29 cellular contexts compared by ENCODE assay signal in the genomic region with DNA sequence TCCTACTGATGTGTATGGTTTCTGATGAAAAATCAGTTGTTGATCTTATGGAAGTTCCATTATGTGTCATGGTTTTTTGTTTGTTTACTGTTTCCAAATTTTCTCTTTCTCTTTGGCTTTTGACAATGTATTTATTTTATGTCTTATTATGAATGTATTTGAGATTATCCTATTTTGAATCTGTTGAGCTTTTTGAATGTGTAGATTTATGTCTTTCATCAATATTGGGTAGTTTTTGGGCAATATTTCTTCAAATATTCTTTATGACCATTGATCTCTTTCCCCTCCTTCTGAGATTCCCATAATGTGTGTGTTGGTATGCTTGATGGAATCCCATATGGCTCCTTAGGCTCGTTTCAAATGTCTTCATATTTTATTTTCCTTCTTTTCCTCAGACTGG.
"Had no signal": no experiment of that assay in that cellular context is flagged by ENCODE, and none has a peak within 500 bp of the region (broad histone marks: within the 10 kb centered on the region; RNA-seq: fewer than 3 reads in every experiment).

No MANE protein-coding gene starts in this region.

- H3K27me3 ChIP-seq: suprapubic skin, testis, thyroid gland, tibial artery, tibial nerve, transverse colon, upper lobe of left lung, upper lobe of right lung, uterus, vagina had no signal

- H3K9me3 Mint-ChIP-seq: stimulated activated naive CD8-positive, alpha-beta T cell treated with anti-CD3 and anti-CD28 coated beads, Interleukin-15, amount 100 ng/mL, for 72 hours had no signal

- H3K9me3 ChIP-seq: suprapubic skin, testis, thoracic aorta, thyroid gland, transverse colon, upper lobe of right lung, vagina had no signal

- H3K27ac ChIP-seq: stomach, suprapubic skin, testis, thoracic aorta, thyroid gland, tibial artery, tibial nerve, transverse colon, upper lobe of left lung, upper lobe of right lung, uterus, vagina had no signal

- ATAC-seq: stimulated activated effector memory CD8-positive, alpha-beta T cell treated with anti-CD3 and anti-CD28 coated beads, Interleukin-12 subunit alpha, Interleukin-12 subunit beta, amount 100 ng/mL, for 72 hours; stimulated activated memory B cell treated with anti-CD40 and anti-IgM and Interleukin-4, amounts not matched to agents 10 μg/mL and 1 μg/mL and 100 μg/mL, for 72 hours; stimulated activated naive B cell treated with anti-CD40 and anti-IgM and Interleukin-4, amounts not matched to agents 10 μg/mL and 1 μg/mL and 100 μg/mL, for 72 hours; stimulated activated naive CD8-positive, alpha-beta T cell treated with anti-CD3 and anti-CD28 coated beads, Interleukin-15, amount 100 ng/mL, for 72 hours; stimulated activated naive CD8-positive, alpha-beta T cell treated with anti-CD3 and anti-CD28 coated beads, Interleukin-15, Interleukin-2, amounts not matched to agents 100 U/mL and 50 U/mL, for 24 hours; upper lobe of right lung had no signal

- H3K36me3 Mint-ChIP-seq: stimulated activated effector memory CD8-positive, alpha-beta T cell treated with anti-CD3 and anti-CD28 coated beads, Interleukin-12 subunit alpha, Interleukin-12 subunit beta, amount 100 ng/mL, for 72 hours; stimulated activated memory B cell treated with anti-CD40 and anti-IgM and Interleukin-4, amounts not matched to agents 10 μg/mL and 1 μg/mL and 100 μg/mL, for 72 hours; stimulated activated naive B cell treated with anti-CD40 and anti-IgM and Interleukin-4, amounts not matched to agents 10 μg/mL and 1 μg/mL and 100 μg/mL, for 72 hours; type B pancreatic cell had no signal

- FAIRE-seq: urothelium cell line had no signal

- DNase-seq: stimulated activated CD4-positive, alpha-beta T cell treated with anti-CD3 and anti-CD28 coated beads, Interleukin-2, amount 100 ng/mL, for 48 hours; stimulated activated CD4-positive, alpha-beta T cell treated with anti-CD3 and anti-CD28 coated beads, Interleukin-4, amount 100 ng/mL, for 1 hour; stimulated activated CD4-positive, alpha-beta T cell treated with anti-CD3 and anti-CD28 coated beads, Interleukin-4, amount 100 ng/mL, for 24 hours; stimulated activated CD4-positive, alpha-beta T cell treated with anti-CD3 and anti-CD28 coated beads, Interleukin-4, amount 100 ng/mL, for 4 hours; stimulated activated CD8-positive, alpha-beta memory T cell treated with anti-CD3 and anti-CD28 coated beads, Interleukin-4, amount 100 ng/mL, for 48 hours; stimulated activated naive B cell treated with anti-CD40 and anti-IgM and Interleukin-4, amounts not matched to agents 10 μg/mL and 1 μg/mL and 100 μg/mL, for 72 hours; stimulated activated naive CD4-positive, alpha-beta T cell; stimulated activated naive CD4-positive, alpha-beta T cell treated with Interleukin-2 at 50 U/mL for 16 hours; stimulated activated naive CD8-positive, alpha-beta T cell treated with anti-CD3 and anti-CD28 coated beads, Interleukin-15, amount 100 ng/mL, for 72 hours; stimulated activated naive CD8-positive, alpha-beta T cell treated with anti-CD3 and anti-CD28 coated beads, Interleukin-15, Interleukin-2, amounts not matched to agents 100 U/mL and 50 U/mL, for 24 hours; stomach; substantia nigra; testis; thyroid gland; tibial artery; transverse colon; trophoblast cell; upper lobe of left lung; upper lobe of right lung; uterus had no signal

- H3K4me3 ChIP-seq: stomach, suprapubic skin, testis, thoracic aorta, thyroid gland, tibial artery, tibial nerve, transverse colon, upper lobe of left lung, upper lobe of right lung, uterus, vagina had no signal

- H3K27me3 Mint-ChIP-seq: stimulated activated memory B cell treated with anti-CD40 and anti-IgM and Interleukin-4, amounts not matched to agents 10 μg/mL and 1 μg/mL and 100 μg/mL, for 72 hours; stimulated activated naive CD8-positive, alpha-beta T cell treated with anti-CD3 and anti-CD28 coated beads, Interleukin-15, amount 100 ng/mL, for 72 hours; stimulated activated naive CD8-positive, alpha-beta T cell treated with anti-CD3 and anti-CD28 coated beads, Interleukin-15, Interleukin-2, amounts not matched to agents 100 ng/mL and 50 ng/mL, for 24 hours; type B pancreatic cell had no signal

- H3K36me3 ChIP-seq: stomach, suprapubic skin, thoracic aorta, thyroid gland, tibial artery, tibial nerve, transverse colon, upper lobe of left lung, upper lobe of right lung, uterus, vagina had no signal

- H3K27ac Mint-ChIP-seq: stimulated activated effector memory CD8-positive, alpha-beta T cell treated with anti-CD3 and anti-CD28 coated beads, Interleukin-12 subunit alpha, Interleukin-12 subunit beta, amount 100 ng/mL, for 72 hours; stimulated activated memory B cell treated with anti-CD40 and anti-IgM and Interleukin-4, amounts not matched to agents 10 μg/mL and 1 μg/mL and 100 μg/mL, for 72 hours; stimulated activated naive B cell treated with anti-CD40 and anti-IgM and Interleukin-4, amounts not matched to agents 10 μg/mL and 1 μg/mL and 100 μg/mL, for 72 hours; stimulated activated naive CD8-positive, alpha-beta T cell treated with anti-CD3 and anti-CD28 coated beads, Interleukin-15, amount 100 ng/mL, for 72 hours; stimulated activated naive CD8-positive, alpha-beta T cell treated with anti-CD3 and anti-CD28 coated beads, Interleukin-15, Interleukin-2, amounts not matched to agents 100 ng/mL and 50 ng/mL, for 24 hours; type B pancreatic cell had no signal

- H3K4me1 Mint-ChIP-seq: stimulated activated effector memory CD8-positive, alpha-beta T cell treated with anti-CD3 and anti-CD28 coated beads, Interleukin-12 subunit alpha, Interleukin-12 subunit beta, amount 100 ng/mL, for 72 hours; stimulated activated memory B cell treated with anti-CD40 and anti-IgM and Interleukin-4, amounts not matched to agents 10 μg/mL and 1 μg/mL and 100 μg/mL, for 72 hours; stimulated activated naive B cell treated with anti-CD40 and anti-IgM and Interleukin-4, amounts not matched to agents 10 μg/mL and 1 μg/mL and 100 μg/mL, for 72 hours; stimulated activated naive CD8-positive, alpha-beta T cell treated with anti-CD3 and anti-CD28 coated beads, Interleukin-15, amount 100 ng/mL, for 72 hours had no signal

- H3K4me3 Mint-ChIP-seq: stimulated activated effector memory CD8-positive, alpha-beta T cell treated with anti-CD3 and anti-CD28 coated beads, Interleukin-12 subunit alpha, Interleukin-12 subunit beta, amount 100 ng/mL, for 72 hours; stimulated activated memory B cell treated with anti-CD40 and anti-IgM and Interleukin-4, amounts not matched to agents 10 μg/mL and 1 μg/mL and 100 μg/mL, for 72 hours; stimulated activated naive B cell treated with anti-CD40 and anti-IgM and Interleukin-4, amounts not matched to agents 10 μg/mL and 1 μg/mL and 100 μg/mL, for 72 hours; stimulated activated naive CD8-positive, alpha-beta T cell treated with anti-CD3 and anti-CD28 coated beads, Interleukin-15, amount 100 ng/mL, for 72 hours; stimulated activated naive CD8-positive, alpha-beta T cell treated with anti-CD3 and anti-CD28 coated beads, Interleukin-15, Interleukin-2, amounts not matched to agents 100 ng/mL and 50 ng/mL, for 24 hours; type B pancreatic cell had no signal

- H3K4me1 ChIP-seq: stomach, suprapubic skin, testis, thyroid gland, tibial artery, tibial nerve, transverse colon, upper lobe of left lung, upper lobe of right lung, uterus, vagina had no signal
